ENCODE assay signal across 8 cellular contexts in genomic region chr9:36008774-36009300, GRCh38. TPM values are rescaled to one million over a fixed set of nuclear protein-coding genes. Genes with fewer than 3 reads are reported as not detected.
A peak's percentile ranks its signal among the peaks of the same experiment; 100 is the strongest.
DNase-seq lines count a peak whose midpoint lies in the region; ATAC-seq and TF ChIP-seq lines count a peak whose summit lies in the region.

No MANE protein-coding gene starts in this region.

- WGBS in right lobe of liver (ENCODE audit: insufficient coverage, low coverage, low lambda C conversion rate, missing lambda C conversion rate) = 3% methylated on average over 11 of the region's 11 CpGs

- H3K27me3 ChIP-seq in right lobe of liver = no peaks in the 10 kb centered on the region

- ATAC-seq in HG02763 (IDR thresholded peaks at IDR 0.05; ENCODE audit: unreplicated experiment) (peak; percentile 60), right lobe of liver (peak; percentile 98 to 99 (median 98)), HG03039 (IDR thresholded peaks at IDR 0.05; ENCODE audit: unreplicated experiment) (no peak)

- DNase-seq in DMS153 (lab: John Stamatoyannopoulos, UW) = peak; percentile 16
- DNase-seq in NCI-H345 treated with DMSO at 0.1 percent for 48 hours (lab: John Stamatoyannopoulos, UW; ENCODE audit: unreplicated experiment) = peak; percentile 45
- DNase-seq in activated CD4-positive, alpha-beta T cell treated with anti-CD3 and anti-CD28 coated beads for 4 hours = peak; percentile 49 to 62
- DNase-seq in choroid plexus epithelial cell (ENCODE audit: low read depth) = peak; percentile 84
- DNase-seq in right lobe of liver = peak; percentile 40 to 62 (median 60)
- peak; percentile 44 for DNase-seq in stimulated activated CD8-positive, alpha-beta memory T cell treated with anti-CD3 and anti-CD28 coated beads, Interleukin-15, amount 100 ng/mL, for 1 hour (ENCODE audit: low read depth)

- no peaks in the 10 kb centered on the region for H3K36me3 ChIP-seq in right lobe of liver

- TF ChIP-seq CTCF in choroid plexus epithelial cell (conservative IDR thresholded peaks at IDR 0.05; ENCODE audit: low read depth, low read length) (peak; percentile 100), right lobe of liver (IDR thresholded peaks at IDR 0.05) (peak; percentile 98 to 100 (median 100))

- no peaks in the 10 kb centered on the region for H3K9me3 ChIP-seq in right lobe of liver

- intact Hi-C loops in right lobe of liver (cut with DNase I) = loop anchor here in 1 of 2 donors (10.0 kb wide), 1 partner anchor 54 kb away; the partner anchor contains the start of gene OR2S2

- no peak overlapping the region for H3K4me3 ChIP-seq in choroid plexus epithelial cell (ENCODE audit: low read depth, low read length)
- H3K4me3 ChIP-seq in right lobe of liver = no peak overlapping the region

- H3K27ac ChIP-seq in right lobe of liver = no peak overlapping the region

- no peak for TF ChIP-seq POLR2A in right lobe of liver (IDR thresholded peaks at IDR 0.05)

- H3K4me1 ChIP-seq in right lobe of liver = peaks cover 0 to 3% (median 0%) of the 10 kb centered on the region in 4 donors

RNA-seq across cellular contexts. Expression of gene RECK, which starts 27.9 kb away (rescaled TPM):
- 1 to 10 TPM; 2.0 to 6.2 (median 2.6) TPM for total RNA-seq in right lobe of liver

RNA-seq across cellular contexts. Expression of gene OR2S2, which starts 50.9 kb away (rescaled TPM):
- total RNA-seq in right lobe of liver = not detected

Comparison
In these comparisons a context has a peak if more than half of its experiments do, and no peak if none do; other contexts are left out.
1. DNase-seq: peak in every context shown above with its lines; median percentile 84 in choroid plexus epithelial cell; 60 in right lobe of liver; 56 in activated CD4-positive, alpha-beta T cell treated with anti-CD3 and anti-CD28 coated beads for 4 hours; 45 in NCI-H345 treated with DMSO at 0.1 percent for 48 hours; 44 in stimulated activated CD8-positive, alpha-beta memory T cell treated with anti-CD3 and anti-CD28 coated beads, Interleukin-15, amount 100 ng/mL, for 1 hour; 16 in DMS153.